Comparison of ENCODE assay signal across 11 cellular contexts in genomic region chr16:11612110-11612981, GRCh38. TPM values are rescaled to one million over a fixed set of nuclear protein-coding genes. Genes with fewer than 3 reads are reported as not detected.
A peak's percentile ranks its signal among the peaks of the same experiment; 100 is the strongest.
DNase-seq lines count a peak whose midpoint lies in the region; ATAC-seq and TF ChIP-seq lines count a peak whose summit lies in the region.
"Had no signal": no experiment of that assay in that cellular context is flagged by ENCODE, and none has a peak within 500 bp of the region (broad histone marks: within the 10 kb centered on the region; RNA-seq: fewer than 3 reads in every experiment).

No MANE protein-coding gene starts in this region.

- TF ChIP-seq CTCF in HCT116 (IDR thresholded peaks at IDR 0.05 in 2 of 3, conservative IDR thresholded peaks at IDR 0.05 in 1 of 3; ENCODE audit: borderline replicate concordance in 1 of 3, insufficient read depth in 1 of 3, low read depth in 2 of 3, low read length in 2 of 3) (no peak), RWPE2 (IDR thresholded peaks at IDR 0.05; ENCODE audit: poor library complexity, severe bottlenecking) (no peak), heart right ventricle (IDR thresholded peaks at IDR 0.05) (no peak)

- H3K9ac ChIP-seq in HCT116 (ENCODE audit: low read length), result peak overlapping the region; percentile 38

- no peaks in the 10 kb centered on the region for H3K9me2 ChIP-seq in HCT116 (ENCODE audit: insufficient read depth)

- H3K27ac ChIP-seq in HCT116 (ENCODE audit: low read depth, low read length), result peak overlapping the region; percentile 24; the same call in 1 of the 2 replicates
- H3K27ac ChIP-seq in RWPE2 (ENCODE audit: poor library complexity, severe bottlenecking), result peak overlapping the region; percentile 62
- H3K27ac ChIP-seq in heart right ventricle, result peak overlapping the region in 2 of 10 donors; percentile 73 to 94
- H3K27ac ChIP-seq: thoracic aorta had no signal

- no peaks in the 10 kb centered on the region for H3K79me2 ChIP-seq in HCT116 (ENCODE audit: insufficient read depth, low read length)

- BruUV-seq in HCT116 (replicated peaks; lab: Mats Ljungman, UMichigan), result no TSS peak

- no peak for TF ChIP-seq POLR2A in HCT116 (IDR thresholded peaks at IDR 0.05; ENCODE audit: borderline replicate concordance, extremely low read depth, insufficient read depth, insufficient read length)

- WGBS in heart right ventricle, 2 donors, result 74 to 76% methylated on average over 19 of the region's 19 CpGs

- peaks cover 23 to 49% of the 10 kb centered on the region in 2 experiments for H3K4me1 ChIP-seq in HCT116 (ENCODE audit: control insufficient read depth in 1 of 2, insufficient read depth in 2 of 2, low read length in 2 of 2)
- H3K4me1 ChIP-seq in RWPE2 (ENCODE audit: insufficient read depth, poor library complexity, severe bottlenecking), result peaks cover 30% of the 10 kb centered on the region
- peaks cover 0 to 53% (median 0%) of the 10 kb centered on the region in 9 donors for H3K4me1 ChIP-seq in heart right ventricle
- H3K4me1 ChIP-seq: sigmoid colon had no signal

- H3K36me3 ChIP-seq in HCT116 (ENCODE audit: control insufficient read depth in 1 of 2, insufficient read depth in 2 of 2, low read length in 2 of 2), result no peaks in the 10 kb centered on the region
- H3K36me3 ChIP-seq in RWPE2 (ENCODE audit: low read depth), result no peaks in the 10 kb centered on the region
- H3K36me3 ChIP-seq in heart right ventricle, result no peaks in the 10 kb centered on the region
- H3K36me3 ChIP-seq: sigmoid colon, thoracic aorta had no signal

- H4K20me1 ChIP-seq in HCT116 (ENCODE audit: insufficient read depth), result no peaks in the 10 kb centered on the region

- CTCF ChIA-PET in HCT116 (lab: Charles Lee), result no interaction called here

- ATAC-seq in HCT116 (peak; percentile 76), RWPE2 (ENCODE audit: low read depth) (peak; percentile 62), heart right ventricle (peak in 7 of 8 donors; percentile 16 to 43 (median 26)), GM21737 (IDR thresholded peaks at IDR 0.05; ENCODE audit: unreplicated experiment) (no peak), HG03097 (IDR thresholded peaks at IDR 0.05; ENCODE audit: low FRiP score, unreplicated experiment) (no peak)

- H3K4me2 ChIP-seq in HCT116 (ENCODE audit: low read length), result peak overlapping the region; percentile 61

- RAD21 ChIA-PET in HCT116 (lab: Charles Lee; ENCODE audit: low non-redundant PET in 1 of 2, low total read pairs in 2 of 2, uncharacterized antibody in 2 of 2, unreplicated experiment in 2 of 2), result no interaction called here

- H3K27me3 ChIP-seq in HCT116 (ENCODE audit: insufficient read depth, low read length) (no peaks in the 10 kb centered on the region), RWPE2 (ENCODE audit: insufficient read depth, poor library complexity, severe bottlenecking) (no peaks in the 10 kb centered on the region), heart right ventricle (peaks cover 0 to 7% (median 0%) of the 10 kb centered on the region in 7 donors)

- peak; percentile 61 for DNase-seq in HCT116 (ENCODE audit: low read depth, low spot score)
- no peak for DNase-seq in RWPE2 (ENCODE audit: low spot score)
- DNase-seq in heart right ventricle, result no peak
- DNase-seq in renal cortical epithelial cell (ENCODE audit: low read depth), result peak; percentile 95
- no peak for DNase-seq in T-helper 1 cell
- no peak for DNase-seq in stimulated activated CD4-positive, alpha-beta T cell treated with anti-CD3 and anti-CD28 coated beads, Interleukin-12 subunit alpha, Interleukin-12 subunit beta, amount 100 ng/mL, for 4 hours
- DNase-seq: NCI-H446 treated with DMSO at 0.1 percent for 48 hours, sigmoid colon had no signal

- H3K9me3 ChIP-seq in HCT116 (ENCODE audit: control insufficient read depth in 1 of 2, insufficient read depth in 1 of 2, low read depth in 1 of 2, low read length in 2 of 2), result no peaks in the 10 kb centered on the region
- no peaks in the 10 kb centered on the region for H3K9me3 ChIP-seq in RWPE2 (ENCODE audit: severe bottlenecking)
- H3K9me3 ChIP-seq in heart right ventricle, result no peaks in the 10 kb centered on the region
- H3K9me3 ChIP-seq: sigmoid colon, thoracic aorta had no signal

- intact Hi-C loops in HCT116 (cut with micrococcal nuclease), result no loop called here
- intact Hi-C loops in heart right ventricle (cut with DNase I), result no loop called here

- no peak for TF ChIP-seq RAD21 in HCT116 (IDR thresholded peaks at IDR 0.05; ENCODE audit: low read depth)

- H2AFZ ChIP-seq in HCT116 (ENCODE audit: low read depth, low read length, poor library complexity, severe bottlenecking), result peak overlapping the region; percentile 82

- H3K4me3 ChIP-seq in HCT116 (replicated peaks in 1 of 2; ENCODE audit: low read depth in 1 of 2, low read length in 2 of 2) (no peak overlapping the region), RWPE2 (ENCODE audit: severe bottlenecking) (no peak overlapping the region), heart right ventricle (no peak overlapping the region)
- H3K4me3 ChIP-seq: sigmoid colon, thoracic aorta had no signal

- POLR2A ChIA-PET in HCT116 (lab: Charles Lee), result no interaction called here

TF ChIP-seq in HCT116, 20 proteins besides CTCF, POLR2A, EP300 and RAD21 (continues in another document):
- TF ChIP-seq MAX (IDR thresholded peaks at IDR 0.05) (peak; percentile 96), REST (IDR thresholded peaks at IDR 0.05; ENCODE audit: low read depth) (no peak), SIN3A (IDR thresholded peaks at IDR 0.05; ENCODE audit: low read depth) (no peak), CEBPB (IDR thresholded peaks at IDR 0.05; ENCODE audit: low read depth) (peak; percentile 91), EZH2phosphoT487 (IDR thresholded peaks at IDR 0.05; ENCODE audit: borderline replicate concordance) (no peak), CBX3 (IDR thresholded peaks at IDR 0.05; ENCODE audit: low read depth) (peak; percentile 67; the same call in 1 of the 2 replicates), ZBTB33 (IDR thresholded peaks at IDR 0.05; ENCODE audit: extremely low read depth, insufficient replicate concordance, low read length) (no peak), JUND (IDR thresholded peaks at IDR 0.05) (no peak), POLR2AphosphoS5 (IDR thresholded peaks at IDR 0.05; ENCODE audit: low read depth, low read length) (peak; percentile 52; the same call in 1 of the 2 replicates), ZNF274 (IDR thresholded peaks at IDR 0.05; ENCODE audit: low read depth, low read length) (no peak), SRF (IDR thresholded peaks at IDR 0.05; ENCODE audit: low read depth) (peak; percentile 79), ELF1 (IDR thresholded peaks at IDR 0.05; ENCODE audit: borderline replicate concordance, low read depth) (no peak), EZH2 (IDR thresholded peaks at IDR 0.05) (no peak), EGR1 (IDR thresholded peaks at IDR 0.05; ENCODE audit: low read depth) (no peak), FOSL1 (IDR thresholded peaks at IDR 0.05; ENCODE audit: low read depth) (no peak), SP1 (IDR thresholded peaks at IDR 0.05; ENCODE audit: low read depth) (peak; percentile 72)

RNA-seq across cellular contexts. Expression of gene LITAF, which starts 25.6 kb away (rescaled TPM):
- total RNA-seq in HCT116 (2021; ENCODE audit: unreplicated experiment), result 84.2 TPM
- polyA plus RNA-seq in HCT116 (2012), result 86.6 and 106 TPM in 2 replicates
- 10 to 100 TPM; 29.5 to 96.9 (median 41.6) TPM for total RNA-seq in heart right ventricle
- 10 to 100 TPM; 13.3 to 19.2 TPM for polyA plus RNA-seq in heart right ventricle
- total RNA-seq in renal cortical epithelial cell, result 52.6 and 59.2 TPM in 2 replicates

RNA-seq across cellular contexts. Expression of gene SNN, which starts 55.9 kb away (rescaled TPM):
- total RNA-seq in HCT116 (2021; ENCODE audit: unreplicated experiment), result 12.2 TPM
- 9.8 and 11.3 TPM in 2 replicates for polyA plus RNA-seq in HCT116 (2012)
- 10 to 100 TPM; 25.5 to 61.4 (median 37.6) TPM for total RNA-seq in heart right ventricle
- polyA plus RNA-seq in heart right ventricle, result 10 to 100 TPM; 10.1 to 21.2 TPM
- total RNA-seq in renal cortical epithelial cell, result 25.4 and 50.7 TPM in 2 replicates

Comparison
In these comparisons a context has a peak if more than half of its experiments do, and no peak if none do; other contexts are left out.
1. ATAC-seq: peak in HCT116 (single experiment), RWPE2 (single experiment) and heart right ventricle (7 of 8); none in GM21737 (single experiment) and HG03097 (single experiment).
2. DNase-seq: peak in HCT116 (single experiment) and renal cortical epithelial cell (single experiment); none in RWPE2 (single experiment), heart right ventricle (0 of 2), T-helper 1 cell (0 of 5) and stimulated activated CD4-positive, alpha-beta T cell treated with anti-CD3 and anti-CD28 coated beads, Interleukin-12 subunit alpha, Interleukin-12 subunit beta, amount 100 ng/mL, for 4 hours (single experiment).